1 cellular context compared by ENCODE assay signal in the genomic region with DNA sequence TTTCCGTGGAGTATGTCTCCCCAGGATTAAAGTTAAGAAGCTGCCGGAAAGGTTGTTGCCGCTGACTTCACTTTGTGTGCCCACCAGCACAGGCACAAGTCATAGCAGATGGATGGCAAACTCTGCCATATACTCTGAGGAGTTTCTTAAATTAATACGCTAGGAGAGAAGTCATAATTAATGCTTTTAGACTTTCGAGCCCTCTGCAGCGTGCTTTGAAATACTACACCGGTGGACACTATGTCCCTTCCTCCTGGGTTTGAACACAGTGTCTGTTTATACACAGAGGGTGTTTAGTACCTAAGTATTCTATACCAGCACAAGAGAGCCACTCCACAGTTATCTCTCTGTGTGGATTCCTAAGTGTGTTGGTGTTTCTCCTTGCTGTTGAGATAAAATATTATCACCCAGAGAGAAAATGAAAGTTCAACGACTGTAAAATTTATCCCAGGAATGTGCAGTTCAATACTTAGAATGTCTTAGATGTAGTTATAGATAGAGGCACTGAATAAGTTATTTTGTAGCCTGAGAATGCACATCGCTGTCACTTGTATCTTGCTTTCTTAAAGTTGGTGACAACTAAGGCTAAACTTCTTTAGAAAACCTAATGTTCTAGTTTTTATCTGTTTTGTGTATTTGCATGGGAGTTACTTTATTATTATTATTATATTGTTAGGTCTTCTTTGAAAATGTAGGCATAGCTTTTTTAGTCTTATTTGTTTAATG.
TF ChIP-seq lines count a peak whose summit lies in the region.

No MANE protein-coding gene starts in this region.

TF ChIP-seq in HepG2, 621 proteins besides CTCF, POLR2A, EP300 and RAD21 (continued from another document and continues in another):
- TF ChIP-seq, protein P1, sequence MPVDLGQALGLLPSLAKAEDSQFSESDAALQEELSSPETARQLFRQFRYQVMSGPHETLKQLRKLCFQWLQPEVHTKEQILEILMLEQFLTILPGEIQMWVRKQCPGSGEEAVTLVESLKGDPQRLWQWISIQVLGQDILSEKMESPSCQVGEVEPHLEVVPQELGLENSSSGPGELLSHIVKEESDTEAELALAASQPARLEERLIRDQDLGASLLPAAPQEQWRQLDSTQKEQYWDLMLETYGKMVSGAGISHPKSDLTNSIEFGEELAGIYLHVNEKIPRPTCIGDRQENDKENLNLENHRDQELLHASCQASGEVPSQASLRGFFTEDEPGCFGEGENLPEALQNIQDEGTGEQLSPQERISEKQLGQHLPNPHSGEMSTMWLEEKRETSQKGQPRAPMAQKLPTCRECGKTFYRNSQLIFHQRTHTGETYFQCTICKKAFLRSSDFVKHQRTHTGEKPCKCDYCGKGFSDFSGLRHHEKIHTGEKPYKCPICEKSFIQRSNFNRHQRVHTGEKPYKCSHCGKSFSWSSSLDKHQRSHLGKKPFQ (CRISPR knock-in tag; IDR thresholded peaks at IDR 0.05; ENCODE audit: insufficient replicate concordance), result no peak
- no peak for TF ChIP-seq ZMYM4 (CRISPR knock-in tag; IDR thresholded peaks at IDR 0.05)
- TF ChIP-seq, protein P2, sequence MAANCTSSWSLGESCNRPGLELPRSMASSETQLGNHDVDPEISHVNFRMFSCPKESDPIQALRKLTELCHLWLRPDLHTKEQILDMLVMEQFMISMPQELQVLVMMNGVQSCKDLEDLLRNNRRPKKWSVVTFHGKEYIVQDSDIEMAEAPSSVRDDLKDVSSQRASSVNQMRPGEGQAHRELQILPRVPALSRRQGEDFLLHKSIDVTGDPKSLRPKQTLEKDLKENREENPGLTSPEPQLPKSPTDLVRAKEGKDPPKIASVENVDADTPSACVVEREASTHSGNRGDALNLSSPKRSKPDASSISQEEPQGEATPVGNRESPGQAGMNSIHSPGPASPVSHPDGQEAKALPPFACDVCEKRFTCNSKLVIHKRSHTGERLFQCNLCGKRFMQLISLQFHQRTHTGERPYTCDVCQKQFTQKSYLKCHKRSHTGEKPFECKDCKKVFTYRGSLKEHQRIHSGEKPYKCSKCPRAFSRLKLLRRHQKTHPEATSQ (CRISPR knock-in tag; IDR thresholded peaks at IDR 0.05; ENCODE audit: borderline replicate concordance), result no peak
- TF ChIP-seq IRX3 (CRISPR knock-in tag; IDR thresholded peaks at IDR 0.05; ENCODE audit: borderline replicate concordance, low read depth), result no peak
- no peak for TF ChIP-seq KDM5A (IDR thresholded peaks at IDR 0.05; ENCODE audit: borderline replicate concordance, low read length)
- TF ChIP-seq AHR (CRISPR knock-in tag; IDR thresholded peaks at IDR 0.05), result no peak
- 0 out of 2 replicates have a peak, but pooled peaks have one; percentile 12 for TF ChIP-seq GATAD2A (CRISPR knock-in tag; IDR thresholded peaks at IDR 0.05)
- TF ChIP-seq MIXL1 (CRISPR knock-in tag; IDR thresholded peaks at IDR 0.05), result 0 out of 2 replicates have a peak, but pooled peaks have one; percentile 13
- TF ChIP-seq HDAC1 (CRISPR knock-in tag; IDR thresholded peaks at IDR 0.05), result no peak
- TF ChIP-seq, protein P3, sequence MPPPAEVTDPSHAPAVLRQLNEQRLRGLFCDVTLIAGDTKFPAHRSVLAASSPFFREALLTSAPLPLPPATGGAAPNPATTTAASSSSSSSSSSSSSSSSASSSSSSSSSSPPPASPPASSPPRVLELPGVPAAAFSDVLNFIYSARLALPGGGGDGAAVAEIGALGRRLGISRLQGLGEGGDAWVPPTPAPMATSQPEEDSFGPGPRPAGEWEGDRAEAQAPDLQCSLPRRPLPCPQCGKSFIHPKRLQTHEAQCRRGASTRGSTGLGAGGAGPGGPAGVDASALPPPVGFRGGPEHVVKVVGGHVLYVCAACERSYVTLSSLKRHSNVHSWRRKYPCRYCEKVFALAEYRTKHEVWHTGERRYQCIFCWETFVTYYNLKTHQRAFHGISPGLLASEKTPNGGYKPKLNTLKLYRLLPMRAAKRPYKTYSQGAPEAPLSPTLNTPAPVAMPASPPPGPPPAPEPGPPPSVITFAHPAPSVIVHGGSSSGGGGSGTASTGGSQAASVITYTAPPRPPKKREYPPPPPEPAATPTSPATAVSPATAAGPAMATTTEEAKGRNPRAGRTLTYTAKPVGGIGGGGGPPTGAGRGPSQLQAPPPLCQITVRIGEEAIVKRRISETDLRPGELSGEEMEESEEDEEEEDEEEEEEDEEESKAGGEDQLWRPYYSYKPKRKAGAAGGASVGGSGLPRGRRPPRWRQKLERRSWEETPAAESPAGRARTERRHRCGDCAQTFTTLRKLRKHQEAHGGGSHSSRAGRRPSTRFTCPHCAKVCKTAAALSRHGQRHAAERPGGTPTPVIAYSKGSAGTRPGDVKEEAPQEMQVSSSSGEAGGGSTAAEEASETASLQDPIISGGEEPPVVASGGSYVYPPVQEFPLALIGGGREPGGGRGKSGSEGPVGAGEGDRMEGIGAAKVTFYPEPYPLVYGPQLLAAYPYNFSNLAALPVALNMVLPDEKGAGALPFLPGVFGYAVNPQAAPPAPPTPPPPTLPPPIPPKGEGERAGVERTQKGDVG (CRISPR knock-in tag; IDR thresholded peaks at IDR 0.05; ENCODE audit: borderline replicate concordance), result no peak
- TF ChIP-seq, protein P4, sequence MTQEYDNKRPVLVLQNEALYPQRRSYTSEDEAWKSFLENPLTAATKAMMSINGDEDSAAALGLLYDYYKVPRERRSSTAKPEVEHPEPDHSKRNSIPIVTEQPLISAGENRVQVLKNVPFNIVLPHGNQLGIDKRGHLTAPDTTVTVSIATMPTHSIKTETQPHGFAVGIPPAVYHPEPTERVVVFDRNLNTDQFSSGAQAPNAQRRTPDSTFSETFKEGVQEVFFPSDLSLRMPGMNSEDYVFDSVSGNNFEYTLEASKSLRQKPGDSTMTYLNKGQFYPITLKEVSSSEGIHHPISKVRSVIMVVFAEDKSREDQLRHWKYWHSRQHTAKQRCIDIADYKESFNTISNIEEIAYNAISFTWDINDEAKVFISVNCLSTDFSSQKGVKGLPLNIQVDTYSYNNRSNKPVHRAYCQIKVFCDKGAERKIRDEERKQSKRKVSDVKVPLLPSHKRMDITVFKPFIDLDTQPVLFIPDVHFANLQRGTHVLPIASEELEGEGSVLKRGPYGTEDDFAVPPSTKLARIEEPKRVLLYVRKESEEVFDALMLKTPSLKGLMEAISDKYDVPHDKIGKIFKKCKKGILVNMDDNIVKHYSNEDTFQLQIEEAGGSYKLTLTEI (CRISPR knock-in tag; conservative IDR thresholded peaks at IDR 0.05), result no peak
- TF ChIP-seq, protein P5, sequence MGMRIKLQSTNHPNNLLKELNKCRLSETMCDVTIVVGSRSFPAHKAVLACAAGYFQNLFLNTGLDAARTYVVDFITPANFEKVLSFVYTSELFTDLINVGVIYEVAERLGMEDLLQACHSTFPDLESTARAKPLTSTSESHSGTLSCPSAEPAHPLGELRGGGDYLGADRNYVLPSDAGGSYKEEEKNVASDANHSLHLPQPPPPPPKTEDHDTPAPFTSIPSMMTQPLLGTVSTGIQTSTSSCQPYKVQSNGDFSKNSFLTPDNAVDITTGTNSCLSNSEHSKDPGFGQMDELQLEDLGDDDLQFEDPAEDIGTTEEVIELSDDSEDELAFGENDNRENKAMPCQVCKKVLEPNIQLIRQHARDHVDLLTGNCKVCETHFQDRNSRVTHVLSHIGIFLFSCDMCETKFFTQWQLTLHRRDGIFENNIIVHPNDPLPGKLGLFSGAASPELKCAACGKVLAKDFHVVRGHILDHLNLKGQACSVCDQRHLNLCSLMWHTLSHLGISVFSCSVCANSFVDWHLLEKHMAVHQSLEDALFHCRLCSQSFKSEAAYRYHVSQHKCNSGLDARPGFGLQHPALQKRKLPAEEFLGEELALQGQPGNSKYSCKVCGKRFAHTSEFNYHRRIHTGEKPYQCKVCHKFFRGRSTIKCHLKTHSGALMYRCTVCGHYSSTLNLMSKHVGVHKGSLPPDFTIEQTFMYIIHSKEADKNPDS (CRISPR knock-in tag; IDR thresholded peaks at IDR 0.05), result 0 out of 2 replicates have a peak, but pooled peaks have one; percentile 70
- TF ChIP-seq, protein P6, sequence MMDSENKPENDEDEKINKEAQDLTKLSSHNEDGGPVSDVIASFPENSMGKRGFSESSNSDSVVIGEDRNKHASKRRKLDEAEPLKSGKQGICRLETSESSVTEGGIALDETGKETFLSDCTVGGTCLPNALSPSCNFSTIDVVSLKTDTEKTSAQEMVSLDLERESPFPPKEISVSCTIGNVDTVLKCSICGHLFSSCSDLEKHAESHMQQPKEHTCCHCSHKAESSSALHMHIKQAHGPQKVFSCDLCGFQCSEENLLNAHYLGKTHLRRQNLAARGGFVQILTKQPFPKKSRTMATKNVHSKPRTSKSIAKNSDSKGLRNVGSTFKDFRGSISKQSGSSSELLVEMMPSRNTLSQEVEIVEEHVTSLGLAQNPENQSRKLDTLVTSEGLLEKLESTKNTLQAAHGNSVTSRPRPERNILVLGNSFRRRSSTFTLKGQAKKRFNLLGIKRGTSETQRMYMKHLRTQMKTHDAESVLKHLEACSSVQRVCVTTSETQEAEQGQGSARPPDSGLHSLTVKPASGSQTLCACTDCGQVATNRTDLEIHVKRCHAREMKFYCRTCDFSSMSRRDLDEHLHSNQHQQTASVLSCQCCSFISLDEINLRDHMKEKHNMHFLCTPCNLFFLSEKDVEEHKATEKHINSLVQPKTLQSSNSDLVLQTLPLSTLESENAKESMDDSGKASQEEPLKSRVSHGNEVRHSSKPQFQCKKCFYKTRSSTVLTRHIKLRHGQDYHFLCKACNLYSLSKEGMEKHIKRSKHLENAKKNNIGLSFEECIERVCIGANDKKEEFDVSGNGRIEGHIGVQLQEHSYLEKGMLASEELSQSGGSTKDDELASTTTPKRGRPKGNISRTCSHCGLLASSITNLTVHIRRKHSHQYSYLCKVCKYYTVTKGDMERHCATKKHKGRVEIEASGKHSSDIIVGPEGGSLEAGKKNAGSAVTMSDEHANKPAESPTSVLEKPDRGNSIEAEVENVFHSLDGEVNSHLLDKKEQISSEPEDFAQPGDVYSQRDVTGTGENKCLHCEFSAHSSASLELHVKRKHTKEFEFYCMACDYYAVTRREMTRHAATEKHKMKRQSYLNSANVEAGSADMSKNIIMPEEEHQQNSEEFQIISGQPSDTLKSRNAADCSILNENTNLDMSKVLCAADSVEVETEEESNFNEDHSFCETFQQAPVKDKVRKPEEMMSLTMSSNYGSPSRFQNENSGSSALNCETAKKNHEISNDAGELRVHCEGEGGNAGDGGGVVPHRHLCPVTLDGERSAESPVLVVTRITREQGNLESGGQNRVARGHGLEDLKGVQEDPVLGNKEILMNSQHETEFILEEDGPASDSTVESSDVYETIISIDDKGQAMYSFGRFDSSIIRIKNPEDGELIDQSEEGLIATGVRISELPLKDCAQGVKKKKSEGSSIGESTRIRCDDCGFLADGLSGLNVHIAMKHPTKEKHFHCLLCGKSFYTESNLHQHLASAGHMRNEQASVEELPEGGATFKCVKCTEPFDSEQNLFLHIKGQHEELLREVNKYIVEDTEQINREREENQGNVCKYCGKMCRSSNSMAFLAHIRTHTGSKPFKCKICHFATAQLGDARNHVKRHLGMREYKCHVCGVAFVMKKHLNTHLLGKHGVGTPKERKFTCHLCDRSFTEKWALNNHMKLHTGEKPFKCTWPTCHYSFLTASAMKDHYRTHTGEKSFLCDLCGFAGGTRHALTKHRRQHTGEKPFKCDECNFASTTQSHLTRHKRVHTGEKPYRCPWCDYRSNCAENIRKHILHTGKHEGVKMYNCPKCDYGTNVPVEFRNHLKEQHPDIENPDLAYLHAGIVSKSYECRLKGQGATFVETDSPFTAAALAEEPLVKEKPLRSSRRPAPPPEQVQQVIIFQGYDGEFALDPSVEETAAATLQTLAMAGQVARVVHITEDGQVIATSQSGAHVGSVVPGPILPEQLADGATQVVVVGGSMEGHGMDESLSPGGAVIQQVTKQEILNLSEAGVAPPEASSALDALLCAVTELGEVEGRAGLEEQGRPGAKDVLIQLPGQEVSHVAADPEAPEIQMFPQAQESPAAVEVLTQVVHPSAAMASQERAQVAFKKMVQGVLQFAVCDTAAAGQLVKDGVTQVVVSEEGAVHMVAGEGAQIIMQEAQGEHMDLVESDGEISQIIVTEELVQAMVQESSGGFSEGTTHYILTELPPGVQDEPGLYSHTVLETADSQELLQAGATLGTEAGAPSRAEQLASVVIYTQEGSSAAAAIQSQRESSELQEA (CRISPR knock-in tag; IDR thresholded peaks at IDR 0.05; ENCODE audit: not compliant biosample characterization), result no peak
- TF ChIP-seq ZNF235 (CRISPR knock-in tag; IDR thresholded peaks at IDR 0.05; ENCODE audit: borderline replicate concordance), result no peak
- no peak for TF ChIP-seq NCOR1 (IDR thresholded peaks at IDR 0.05; ENCODE audit: borderline replicate concordance, low read length)
- TF ChIP-seq YY1 (IDR thresholded peaks at IDR 0.05; ENCODE audit: insufficient read depth, insufficient replicate concordance, low read depth, low read length), result no peak
- TF ChIP-seq FOXP1 (IDR thresholded peaks at IDR 0.05), result no peak
- 0 out of 2 replicates have a peak, but pooled peaks have one; percentile 12 for TF ChIP-seq FOXP1 (CRISPR knock-in tag; IDR thresholded peaks at IDR 0.05)
- no peak for TF ChIP-seq ZNF83 (CRISPR knock-in tag; IDR thresholded peaks at IDR 0.05; ENCODE audit: borderline replicate concordance)
- TF ChIP-seq SALL1 (CRISPR knock-in tag; IDR thresholded peaks at IDR 0.05), result peak; percentile 13; the same call in 1 of the 2 replicates
- 0 out of 2 replicates have a peak, but pooled peaks have one; percentile 6 for TF ChIP-seq ELF4 (CRISPR knock-in tag; IDR thresholded peaks at IDR 0.05; ENCODE audit: borderline replicate concordance)
- TF ChIP-seq, protein P7, sequence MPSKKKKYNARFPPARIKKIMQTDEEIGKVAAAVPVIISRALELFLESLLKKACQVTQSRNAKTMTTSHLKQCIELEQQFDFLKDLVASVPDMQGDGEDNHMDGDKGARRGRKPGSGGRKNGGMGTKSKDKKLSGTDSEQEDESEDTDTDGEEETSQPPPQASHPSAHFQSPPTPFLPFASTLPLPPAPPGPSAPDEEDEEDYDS (CRISPR knock-in tag; IDR thresholded peaks at IDR 0.05), result no peak
- no peak for TF ChIP-seq ZNF761 (CRISPR knock-in tag; conservative IDR thresholded peaks at IDR 0.05)
- TF ChIP-seq, protein P8, sequence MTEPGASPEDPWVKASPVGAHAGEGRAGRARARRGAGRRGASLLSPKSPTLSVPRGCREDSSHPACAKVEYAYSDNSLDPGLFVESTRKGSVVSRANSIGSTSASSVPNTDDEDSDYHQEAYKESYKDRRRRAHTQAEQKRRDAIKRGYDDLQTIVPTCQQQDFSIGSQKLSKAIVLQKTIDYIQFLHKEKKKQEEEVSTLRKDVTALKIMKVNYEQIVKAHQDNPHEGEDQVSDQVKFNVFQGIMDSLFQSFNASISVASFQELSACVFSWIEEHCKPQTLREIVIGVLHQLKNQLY (CRISPR knock-in tag; IDR thresholded peaks at IDR 0.05), result no peak
